9 cellular contexts compared by ENCODE assay signal in genomic region chr4:183657564-183657963, GRCh38. TPM values are rescaled to one million over a fixed set of nuclear protein-coding genes. Genes with fewer than 3 reads are reported as not detected.
DNase-seq lines count a peak whose midpoint lies in the region; ATAC-seq and TF ChIP-seq lines count a peak whose summit lies in the region.
"Had no signal": no experiment of that assay in that cellular context is flagged by ENCODE, and none has a peak within 500 bp of the region (broad histone marks: within the 10 kb centered on the region; RNA-seq: fewer than 3 reads in every experiment).

No MANE protein-coding gene starts in this region.

- POLR2A ChIA-PET in activated CD4-positive, alpha-beta T cell treated with anti-CD3 and anti-CD28 coated beads for 36 hours (lab: Charles Lee), result no interaction called here

- no peaks in the 10 kb centered on the region for H3F3A ChIP-seq in smooth muscle cell (ENCODE audit: low read depth)

- H3K27ac ChIP-seq in SJSA1 (no peak overlapping the region), esophagus muscularis mucosa (replicated peaks in 1 of 4) (no peak overlapping the region), smooth muscle cell (ENCODE audit: low read depth) (no peak overlapping the region), caudate nucleus (ENCODE audit: low read depth, low read length) (no peak overlapping the region), adrenal gland (no peak overlapping the region)

- H3K27me3 ChIP-seq in SJSA1 (replicated peaks), result no peaks in the 10 kb centered on the region
- H3K27me3 ChIP-seq in esophagus muscularis mucosa, result no peaks in the 10 kb centered on the region
- no peaks in the 10 kb centered on the region for H3K27me3 ChIP-seq in smooth muscle cell (ENCODE audit: low read depth)
- no peaks in the 10 kb centered on the region for H3K27me3 ChIP-seq in adrenal gland
- H3K27me3 ChIP-seq: transverse colon had no signal

- no peaks in the 10 kb centered on the region for H4K20me1 ChIP-seq in smooth muscle cell (ENCODE audit: low read depth)

- peaks cover 26% of the 10 kb centered on the region for H3K36me3 Mint-ChIP-seq in activated CD4-positive, alpha-beta T cell treated with anti-CD3 and anti-CD28 coated beads for 36 hours (ENCODE audit: low read depth)

- H3K27me3 Mint-ChIP-seq in activated CD4-positive, alpha-beta T cell treated with anti-CD3 and anti-CD28 coated beads for 36 hours, result no peaks in the 10 kb centered on the region

- no peak overlapping the region for H3K9ac ChIP-seq in smooth muscle cell (ENCODE audit: low read depth)

- H3K4me3 Mint-ChIP-seq in activated CD4-positive, alpha-beta T cell treated with anti-CD3 and anti-CD28 coated beads for 36 hours, result peak overlapping the region; percentile 97

- DNase-seq in activated CD4-positive, alpha-beta T cell treated with anti-CD3 and anti-CD28 coated beads for 36 hours, result no peak
- DNase-seq in activated CD4-positive, alpha-beta T cell treated with anti-CD3 and anti-CD28 coated beads for 4 hours, result no peak
- DNase-seq in SJSA1 (ENCODE audit: low read depth in 1 of 2, low spot score in 2 of 2) (no peak), esophagus muscularis mucosa (ENCODE audit: extremely low spot score) (no peak), smooth muscle cell (lab: John Stamatoyannopoulos, UW; ENCODE audit: unreplicated experiment) (no peak), caudate nucleus (lab: John Stamatoyannopoulos, UW) (no peak), adrenal gland (no peak)
- DNase-seq: transverse colon had no signal

- no peak for TF ChIP-seq CTCF in esophagus muscularis mucosa (IDR thresholded peaks at IDR 0.05)
- no peak for TF ChIP-seq CTCF in smooth muscle cell (IDR thresholded peaks at IDR 0.05; ENCODE audit: borderline replicate concordance, insufficient read depth, poor library complexity, severe bottlenecking)
- no peak for TF ChIP-seq CTCF in adrenal gland (IDR thresholded peaks at IDR 0.05)

- no peaks in the 10 kb centered on the region for H3K9me3 Mint-ChIP-seq in activated CD4-positive, alpha-beta T cell treated with anti-CD3 and anti-CD28 coated beads for 36 hours (ENCODE audit: low read depth)

- CTCF ChIA-PET in activated CD4-positive, alpha-beta T cell treated with anti-CD3 and anti-CD28 coated beads for 36 hours (lab: Charles Lee), result no interaction called here

- TF ChIP-seq POLR2A in esophagus muscularis mucosa (IDR thresholded peaks at IDR 0.05; ENCODE audit: low read depth) (no peak), adrenal gland (IDR thresholded peaks at IDR 0.05) (no peak)

- H3K36me3 ChIP-seq in SJSA1, result peaks cover 19% of the 10 kb centered on the region
- peaks cover 7 to 35% (median 17%) of the 10 kb centered on the region in 4 donors for H3K36me3 ChIP-seq in esophagus muscularis mucosa
- H3K36me3 ChIP-seq in smooth muscle cell (ENCODE audit: low read depth), result no peaks in the 10 kb centered on the region
- H3K36me3 ChIP-seq in adrenal gland (replicated peaks in 1 of 2), result peaks cover 0 to 10% of the 10 kb centered on the region in 2 donors

- no peak for ATAC-seq in activated CD4-positive, alpha-beta T cell treated with anti-CD3 and anti-CD28 coated beads for 36 hours
- no peak for ATAC-seq in HG02571 (IDR thresholded peaks at IDR 0.05; ENCODE audit: unreplicated experiment)

- peak overlapping the region; percentile 96 for H3K4me2 ChIP-seq in smooth muscle cell

- no peak for TF ChIP-seq EP300 in esophagus muscularis mucosa (IDR thresholded peaks at IDR 0.05)

- intact Hi-C loops in activated CD4-positive, alpha-beta T cell treated with anti-CD3 and anti-CD28 coated beads for 36 hours (cut with DNase I, micrococcal nuclease), result loop anchor here in 1 of 2 experiments (5.0 to 10.0 kb wide), 4 partner anchors 577 to 1815 kb away; partner anchors contain the start of genes ACSL1, CCDC110 and DCTD
- intact Hi-C loops in esophagus muscularis mucosa (cut with DNase I), result loop anchor here (5.0 to 10.0 kb wide), 2 partner anchors 53 to 155 kb away; no protein-coding TSS in a partner anchor
- intact Hi-C loops in adrenal gland (cut with DNase I), result loop anchor here in 1 of 2 donors (10.0 kb wide), 2 partner anchors 153 to 183 kb away; partner anchors contain the start of gene ING2

- H3K4me3 ChIP-seq in SJSA1, result peak overlapping the region; percentile 97
- peak overlapping the region; percentile 74 to 98 (median 89) for H3K4me3 ChIP-seq in esophagus muscularis mucosa
- H3K4me3 ChIP-seq in smooth muscle cell, result peak overlapping the region; percentile 86
- peak overlapping the region in 2 of 4 donors; percentile 79 to 92 for H3K4me3 ChIP-seq in adrenal gland

- no peak overlapping the region for H2AFZ ChIP-seq in smooth muscle cell (ENCODE audit: low read depth)

- peaks cover 31% of the 10 kb centered on the region for H3K4me1 Mint-ChIP-seq in activated CD4-positive, alpha-beta T cell treated with anti-CD3 and anti-CD28 coated beads for 36 hours

- H3K4me1 ChIP-seq in SJSA1 (replicated peaks) (peaks cover 6% of the 10 kb centered on the region; the same call in 1 of the 2 replicates), esophagus muscularis mucosa (peaks cover 20 to 49% (median 43%) of the 10 kb centered on the region in 4 donors), smooth muscle cell (ENCODE audit: low read depth) (peaks cover 15% of the 10 kb centered on the region), adrenal gland (replicated peaks in 1 of 2) (peaks cover 22 to 32% of the 10 kb centered on the region in 2 donors)

- H3K27ac Mint-ChIP-seq in activated CD4-positive, alpha-beta T cell treated with anti-CD3 and anti-CD28 coated beads for 36 hours, result no peak overlapping the region

- H3K79me2 ChIP-seq in smooth muscle cell (ENCODE audit: low read depth), result peaks cover 55% of the 10 kb centered on the region

- no peaks in the 10 kb centered on the region for H3K9me3 ChIP-seq in SJSA1 (replicated peaks)
- no peaks in the 10 kb centered on the region for H3K9me3 ChIP-seq in esophagus muscularis mucosa
- no peaks in the 10 kb centered on the region for H3K9me3 ChIP-seq in smooth muscle cell (replicated peaks; ENCODE audit: low read depth)
- no peaks in the 10 kb centered on the region for H3K9me3 ChIP-seq in adrenal gland (replicated peaks in 1 of 3)
- H3K9me3 ChIP-seq: transverse colon had no signal

- 82% methylated on average over 3 of the region's 3 CpGs for WGBS in esophagus muscularis mucosa
- 69% methylated on average over 3 of the region's 3 CpGs for WGBS in smooth muscle cell (ENCODE audit: low lambda C conversion rate)
- 40 to 49% (median 42%) methylated on average over 3 of the region's 3 CpGs for WGBS in adrenal gland, 4 donors

RNA-seq across cellular contexts. Expression of gene RWDD4, which starts 1.4 kb away (rescaled TPM):
- total RNA-seq in activated CD4-positive, alpha-beta T cell treated with anti-CD3 and anti-CD28 coated beads for 36 hours, result 10 to 100 TPM; 19.4 to 26.5 TPM
- 30.5 and 40.7 TPM in 2 replicates for total RNA-seq in SJSA1 (2014; rRNA removed; shearing (Covaris generic))
- 10 to 100 TPM; 30.5 to 40.3 (median 30.9) TPM for total RNA-seq in esophagus muscularis mucosa
- total RNA-seq in smooth muscle cell, result 25.1 and 28.1 TPM in 2 replicates
- 20.0 and 23.6 TPM in 2 replicates for polyA plus RNA-seq in smooth muscle cell
- 100 to 1,000 TPM in 2 of 8 donors, 10 to 100 TPM in 6; 39.4 to 157 (median 59.8) TPM for total RNA-seq in adrenal gland
- polyA plus RNA-seq in adrenal gland, result 10 to 100 TPM; 27.0 to 57.6 (median 27.1) TPM

RNA-seq across cellular contexts. Expression of gene TRAPPC11, which starts 1.5 kb away (rescaled TPM):
- total RNA-seq in activated CD4-positive, alpha-beta T cell treated with anti-CD3 and anti-CD28 coated beads for 36 hours, result 10 to 100 TPM; 27.7 to 37.9 TPM
- total RNA-seq in SJSA1 (2014; rRNA removed; shearing (Covaris generic)), result 32.8 and 36.3 TPM in 2 replicates
- total RNA-seq in esophagus muscularis mucosa, result 10 to 100 TPM; 35.6 to 42.8 (median 39.7) TPM
- 41.0 and 56.5 TPM in 2 replicates for total RNA-seq in smooth muscle cell
- polyA plus RNA-seq in smooth muscle cell, result 12.4 and 15.5 TPM in 2 replicates
- 100 to 1,000 TPM in 1 of 8 donors, 10 to 100 TPM in 7; 34.9 to 116 (median 50.8) TPM for total RNA-seq in adrenal gland
- polyA plus RNA-seq in adrenal gland, result 10 to 100 TPM; 20.5 to 43.4 (median 21.7) TPM
